ENCODE assay signal across 8 cellular contexts in the genomic region with DNA sequence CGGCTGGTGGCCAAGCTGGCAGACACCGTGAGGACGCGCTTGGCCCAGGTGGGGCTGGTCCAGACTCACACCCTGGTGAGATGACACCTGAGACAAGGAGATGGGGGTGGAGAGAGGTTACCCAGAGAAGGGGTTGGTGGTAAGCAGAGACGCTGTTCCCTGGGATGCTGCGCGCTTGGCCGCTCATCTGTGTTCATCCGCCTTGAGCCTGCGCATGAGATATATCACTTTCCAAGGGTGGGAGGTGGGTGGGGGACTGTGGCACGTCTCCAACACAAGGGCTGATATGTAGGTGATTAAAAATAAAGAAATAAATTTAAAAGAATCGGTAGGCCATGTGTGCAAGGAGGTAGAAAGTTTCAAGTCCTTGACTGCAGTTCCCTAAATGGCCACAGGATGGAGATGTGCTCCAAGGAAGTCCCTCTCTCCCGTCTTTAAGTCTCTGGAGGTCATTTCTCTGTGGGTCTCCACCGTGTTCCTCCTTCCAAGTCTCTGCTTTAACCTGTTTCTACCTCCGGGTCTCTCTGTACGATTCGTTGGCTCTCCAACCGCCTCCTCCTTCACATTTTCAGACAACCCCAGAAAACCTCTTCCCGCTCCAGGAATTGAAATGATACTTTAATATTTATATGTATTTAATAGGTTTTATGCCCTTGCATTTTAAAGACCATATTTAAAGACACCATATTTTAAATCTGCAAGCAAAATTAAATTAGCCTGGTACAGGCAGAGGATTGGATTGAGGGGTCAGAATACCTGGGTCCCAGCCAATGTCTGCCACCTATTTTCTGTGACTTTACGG. TPM values are rescaled to one million over a fixed set of nuclear protein-coding genes. Genes with fewer than 3 reads are reported as not detected.
DNase-seq lines count a peak whose midpoint lies in the region; ATAC-seq lines count a peak whose summit lies in the region.

No MANE protein-coding gene starts in this region.

- H3K27ac Mint-ChIP-seq in CD4-positive, CD25-positive, alpha-beta regulatory T cell, result peak overlapping the region in 2 of 3 donors; percentile 51 to 52
- H3K27ac Mint-ChIP-seq in activated CD4-positive, alpha-beta memory T cell treated with anti-CD3 and anti-CD28 coated beads, Interleukin-2, amount 10 ng/mL, durations not matched to agents 7 days and 5 days, result no peak overlapping the region

- H3K36me3 Mint-ChIP-seq in CD4-positive, CD25-positive, alpha-beta regulatory T cell, result no peaks in the 10 kb centered on the region
- no peaks in the 10 kb centered on the region for H3K36me3 Mint-ChIP-seq in activated CD4-positive, alpha-beta memory T cell treated with anti-CD3 and anti-CD28 coated beads, Interleukin-2, amount 10 ng/mL, durations not matched to agents 7 days and 5 days (ENCODE audit: low read depth)

- no peak overlapping the region for H3K18ac ChIP-seq in mesendoderm (ENCODE audit: low read length)

- H3K27ac ChIP-seq in CD4-positive, CD25-positive, alpha-beta regulatory T cell (ENCODE audit: insufficient read depth, low read length, poor library complexity, severe bottlenecking), result no peak overlapping the region
- H3K27ac ChIP-seq in mesendoderm (ENCODE audit: low read depth, low read length), result no peak overlapping the region

- H3K9me3 ChIP-seq in CD4-positive, CD25-positive, alpha-beta regulatory T cell (ENCODE audit: control insufficient read depth in 2 of 2, low read length in 2 of 2), result no peaks in the 10 kb centered on the region

- peak; percentile 61 to 89 (median 72) for DNase-seq in CD4-positive, CD25-positive, alpha-beta regulatory T cell
- DNase-seq in HT1080 (ENCODE audit: low read depth) (peak; percentile 75), NCI-H82 treated with DMSO at 0.1 percent for 48 hours (lab: John Stamatoyannopoulos, UW; ENCODE audit: unreplicated experiment) (peak; percentile 77), mesendoderm (peak; percentile 92)
- DNase-seq in activated CD4-positive, alpha-beta memory T cell treated with anti-CD3 and anti-CD28 coated beads, Interleukin-2, amount 10 ng/mL, durations not matched to agents 7 days and 5 days, result peak; percentile 77
- peak; percentile 60 for DNase-seq in effector CD8-positive, alpha-beta T cell (lab: John Stamatoyannopoulos, UW)
- peak; percentile 28 to 59 for DNase-seq in stimulated activated CD8-positive, alpha-beta memory T cell treated with anti-CD3 and anti-CD28 coated beads, Interleukin-7, amount 100 ng/mL, for 1 hour (ENCODE audit: low read depth in 2 of 2)

- H3K4me1 ChIP-seq in CD4-positive, CD25-positive, alpha-beta regulatory T cell (ENCODE audit: control insufficient read depth, insufficient read depth, low read length, poor library complexity, severe bottlenecking), result peaks cover 5% of the 10 kb centered on the region
- H3K4me1 ChIP-seq in mesendoderm (ENCODE audit: control insufficient read depth, low read depth, low read length), result peaks cover 1% of the 10 kb centered on the region

- H3K27me3 Mint-ChIP-seq in CD4-positive, CD25-positive, alpha-beta regulatory T cell, result no peaks in the 10 kb centered on the region
- peaks cover 2% of the 10 kb centered on the region for H3K27me3 Mint-ChIP-seq in activated CD4-positive, alpha-beta memory T cell treated with anti-CD3 and anti-CD28 coated beads, Interleukin-2, amount 10 ng/mL, durations not matched to agents 7 days and 5 days

- H4K5ac ChIP-seq in mesendoderm (ENCODE audit: low read length), result no peak overlapping the region

- no peaks in the 10 kb centered on the region for H3K27me3 ChIP-seq in CD4-positive, CD25-positive, alpha-beta regulatory T cell (ENCODE audit: control insufficient read depth, insufficient read depth, low read length)
- no peaks in the 10 kb centered on the region for H3K27me3 ChIP-seq in mesendoderm (ENCODE audit: insufficient read depth, low read length, poor library complexity)

- no peak overlapping the region for H2BK15ac ChIP-seq in mesendoderm (replicated peaks; ENCODE audit: low read depth)

- POLR2A ChIA-PET in activated CD4-positive, alpha-beta memory T cell treated with anti-CD3 and anti-CD28 coated beads, Interleukin-2, amount 10 ng/mL, durations not matched to agents 7 days and 5 days (lab: Charles Lee), result no interaction called here

- H3K4me2 ChIP-seq in mesendoderm (ENCODE audit: low read length), result no peak overlapping the region

- peak overlapping the region in 2 of 4 donors; percentile 7 to 79 for H3K4me3 Mint-ChIP-seq in CD4-positive, CD25-positive, alpha-beta regulatory T cell
- H3K4me3 Mint-ChIP-seq in activated CD4-positive, alpha-beta memory T cell treated with anti-CD3 and anti-CD28 coated beads, Interleukin-2, amount 10 ng/mL, durations not matched to agents 7 days and 5 days, result no peak overlapping the region

- H3K36me3 ChIP-seq in CD4-positive, CD25-positive, alpha-beta regulatory T cell (ENCODE audit: control insufficient read depth, insufficient read depth, low read length), result no peaks in the 10 kb centered on the region
- no peaks in the 10 kb centered on the region for H3K36me3 ChIP-seq in mesendoderm (ENCODE audit: control insufficient read depth, insufficient read depth, low read length)

- no peaks in the 10 kb centered on the region for H3K9me3 Mint-ChIP-seq in CD4-positive, CD25-positive, alpha-beta regulatory T cell
- H3K9me3 Mint-ChIP-seq in activated CD4-positive, alpha-beta memory T cell treated with anti-CD3 and anti-CD28 coated beads, Interleukin-2, amount 10 ng/mL, durations not matched to agents 7 days and 5 days, result no peaks in the 10 kb centered on the region

- no peak overlapping the region for H3K4ac ChIP-seq in mesendoderm (ENCODE audit: low read depth, low read length)

- peaks cover 2 to 12% (median 8%) of the 10 kb centered on the region in 4 donors for H3K4me1 Mint-ChIP-seq in CD4-positive, CD25-positive, alpha-beta regulatory T cell
- H3K4me1 Mint-ChIP-seq in activated CD4-positive, alpha-beta memory T cell treated with anti-CD3 and anti-CD28 coated beads, Interleukin-2, amount 10 ng/mL, durations not matched to agents 7 days and 5 days, result peaks cover 9% of the 10 kb centered on the region

- peak overlapping the region; percentile 41 for H3K9ac ChIP-seq in mesendoderm (ENCODE audit: low read length)

- WGBS in mesendoderm (ENCODE audit: extremely low coverage, insufficient coverage, low lambda C conversion rate), result no CpG with 5 or more reads among the region's 20 CpGs

- H3K56ac ChIP-seq in mesendoderm (ENCODE audit: low read length), result peak overlapping the region; percentile 64

- H3K79me1 ChIP-seq in mesendoderm (ENCODE audit: low read length), result no peaks in the 10 kb centered on the region

- H3K79me2 ChIP-seq in mesendoderm (ENCODE audit: control insufficient read depth, insufficient read depth, low read length), result no peaks in the 10 kb centered on the region

- no peak overlapping the region for H3K4me3 ChIP-seq in CD4-positive, CD25-positive, alpha-beta regulatory T cell (ENCODE audit: low read depth, low read length)
- no peak overlapping the region for H3K4me3 ChIP-seq in mesendoderm (ENCODE audit: low read length)

- CTCF ChIA-PET in activated CD4-positive, alpha-beta memory T cell treated with anti-CD3 and anti-CD28 coated beads, Interleukin-2, amount 10 ng/mL, durations not matched to agents 7 days and 5 days (lab: Charles Lee), result no interaction called here

- H3K23ac ChIP-seq in mesendoderm (ENCODE audit: low read length), result no peak overlapping the region

- H2BK120ac ChIP-seq in mesendoderm (ENCODE audit: low read depth, low read length), result no peak overlapping the region

- no peak overlapping the region for H2BK5ac ChIP-seq in mesendoderm (ENCODE audit: low read length)

- ATAC-seq in CD4-positive, CD25-positive, alpha-beta regulatory T cell (ENCODE audit: low read depth in 2 of 2), result peak; percentile 48 to 53
- no peak for ATAC-seq in HG03571 (IDR thresholded peaks at IDR 0.05; ENCODE audit: unreplicated experiment)

- H2AK5ac ChIP-seq in mesendoderm (ENCODE audit: low read length), result no peak overlapping the region

- H4K8ac ChIP-seq in mesendoderm (ENCODE audit: low read depth, low read length), result no peak overlapping the region

RNA-seq across cellular contexts. Expression of a gene that starts 4.5 kb away (rescaled TPM):
- 2.3 TPM for total RNA-seq in CD4-positive, CD25-positive, alpha-beta regulatory T cell
- polyA plus RNA-seq in CD4-positive, CD25-positive, alpha-beta regulatory T cell, result under 1 TPM in 3 of 4 donors, not detected in 1; 0.34 to 0.65 (median 0.35) TPM
- total RNA-seq in HT1080 (2014; rRNA removed; shearing (Covaris generic)), result not detected in 2 replicates
- not detected in 2 replicates for polyA plus RNA-seq in HT1080 (2015; cell fraction: cytosol; rRNA removed)
- polyA plus RNA-seq in HT1080 (2015; cell fraction: nucleus; rRNA removed), result not detected in 2 replicates
- under 1 TPM in 1 of 2 experiments, not detected in 1; 0.38 TPM for total RNA-seq in activated CD4-positive, alpha-beta memory T cell treated with anti-CD3 and anti-CD28 coated beads, Interleukin-2, amount 10 ng/mL, durations not matched to agents 7 days and 5 days
- polyA plus RNA-seq in mesendoderm (2013, experiment 1 of 2), result not detected
- 0.06 TPM for polyA plus RNA-seq in mesendoderm (2013, experiment 2 of 2)

RNA-seq across cellular contexts. Expression of a gene that starts 7.6 kb away (rescaled TPM):
- total RNA-seq in CD4-positive, CD25-positive, alpha-beta regulatory T cell, result 29.2 TPM
- polyA plus RNA-seq in CD4-positive, CD25-positive, alpha-beta regulatory T cell, result 100 to 1,000 TPM in 1 of 4 donors, 10 to 100 TPM in 3; 87.3 to 102 (median 92.2) TPM
- total RNA-seq in HT1080 (2014; rRNA removed; shearing (Covaris generic)), result 106 and 116 TPM in 2 replicates
- polyA plus RNA-seq in HT1080 (2015; cell fraction: cytosol; rRNA removed), result 51.7 and 61.8 TPM in 2 replicates
- polyA plus RNA-seq in HT1080 (2015; cell fraction: nucleus; rRNA removed), result 23.7 and 25.8 TPM in 2 replicates
- 10 to 100 TPM; 45.3 to 46.1 TPM for total RNA-seq in activated CD4-positive, alpha-beta memory T cell treated with anti-CD3 and anti-CD28 coated beads, Interleukin-2, amount 10 ng/mL, durations not matched to agents 7 days and 5 days
- 56.5 TPM for polyA plus RNA-seq in mesendoderm (2013, experiment 1 of 2)
- polyA plus RNA-seq in mesendoderm (2013, experiment 2 of 2), result 55.0 TPM

RNA-seq across cellular contexts. Expression of a gene that starts 11.7 kb away (rescaled TPM):
- total RNA-seq in CD4-positive, CD25-positive, alpha-beta regulatory T cell, result 0.10 TPM
- polyA plus RNA-seq in CD4-positive, CD25-positive, alpha-beta regulatory T cell, result under 1 TPM; 0.05 to 0.98 (median 0.41) TPM
- total RNA-seq in HT1080 (2014; rRNA removed; shearing (Covaris generic)), result 39.5 and 41.8 TPM in 2 replicates
- polyA plus RNA-seq in HT1080 (2015; cell fraction: cytosol; rRNA removed), result 14.8 and 16.1 TPM in 2 replicates
- polyA plus RNA-seq in HT1080 (2015; cell fraction: nucleus; rRNA removed), result 186 and 199 TPM in 2 replicates
- 10 to 100 TPM; 18.4 to 19.7 TPM for total RNA-seq in activated CD4-positive, alpha-beta memory T cell treated with anti-CD3 and anti-CD28 coated beads, Interleukin-2, amount 10 ng/mL, durations not matched to agents 7 days and 5 days
- polyA plus RNA-seq in mesendoderm (2013, experiment 1 of 2), result 9.4 TPM
- polyA plus RNA-seq in mesendoderm (2013, experiment 2 of 2), result 9.5 TPM

RNA-seq across cellular contexts. Expression of a gene that starts 17.3 kb away (rescaled TPM):
- total RNA-seq in CD4-positive, CD25-positive, alpha-beta regulatory T cell, result 27.5 TPM
- polyA plus RNA-seq in CD4-positive, CD25-positive, alpha-beta regulatory T cell, result 10 to 100 TPM; 20.2 to 34.6 (median 27.6) TPM
- total RNA-seq in HT1080 (2014; rRNA removed; shearing (Covaris generic)), result 42.5 and 52.7 TPM in 2 replicates
- polyA plus RNA-seq in HT1080 (2015; cell fraction: cytosol; rRNA removed), result 30.9 and 34.9 TPM in 2 replicates
- 41.5 and 53.5 TPM in 2 replicates for polyA plus RNA-seq in HT1080 (2015; cell fraction: nucleus; rRNA removed)
- 10 to 100 TPM; 19.0 to 20.6 TPM for total RNA-seq in activated CD4-positive, alpha-beta memory T cell treated with anti-CD3 and anti-CD28 coated beads, Interleukin-2, amount 10 ng/mL, durations not matched to agents 7 days and 5 days
- 111 TPM for polyA plus RNA-seq in mesendoderm (2013, experiment 1 of 2)
- 111 TPM for polyA plus RNA-seq in mesendoderm (2013, experiment 2 of 2)

RNA-seq across cellular contexts. Expression of a gene that starts 35.2 kb away (rescaled TPM):
- not detected for total RNA-seq in CD4-positive, CD25-positive, alpha-beta regulatory T cell
- polyA plus RNA-seq in CD4-positive, CD25-positive, alpha-beta regulatory T cell, result not detected
- not detected in 2 replicates for total RNA-seq in HT1080 (2014; rRNA removed; shearing (Covaris generic))
- polyA plus RNA-seq in HT1080 (2015; cell fraction: cytosol; rRNA removed), result 0.09 and 0.36 TPM in 2 replicates
- polyA plus RNA-seq in HT1080 (2015; cell fraction: nucleus; rRNA removed), result not detected in 2 replicates
- total RNA-seq in activated CD4-positive, alpha-beta memory T cell treated with anti-CD3 and anti-CD28 coated beads, Interleukin-2, amount 10 ng/mL, durations not matched to agents 7 days and 5 days, result not detected
- polyA plus RNA-seq in mesendoderm (2013, experiment 1 of 2), result not detected
- polyA plus RNA-seq in mesendoderm (2013, experiment 2 of 2), result 0.04 TPM

Comparison
In these comparisons a context has a peak if more than half of its experiments do, and no peak if none do; other contexts are left out.
1. RNA of a gene that starts 11.7 kb away (total RNA-seq): 39.5 to 41.8 TPM in HT1080 and 18.4 to 19.7 TPM in activated CD4-positive, alpha-beta memory T cell treated with anti-CD3 and anti-CD28 coated beads, Interleukin-2, amount 10 ng/mL, durations not matched to agents 7 days and 5 days; 0.10 TPM in CD4-positive, CD25-positive, alpha-beta regulatory T cell (single experiment); every median in the first group is over 10 times any median in the second.
2. Peak in every context shown above with its lines, with median percentiles within 50 percentile points of each other: DNase-seq.